18 cellular contexts compared by ENCODE assay signal in the genomic region with DNA sequence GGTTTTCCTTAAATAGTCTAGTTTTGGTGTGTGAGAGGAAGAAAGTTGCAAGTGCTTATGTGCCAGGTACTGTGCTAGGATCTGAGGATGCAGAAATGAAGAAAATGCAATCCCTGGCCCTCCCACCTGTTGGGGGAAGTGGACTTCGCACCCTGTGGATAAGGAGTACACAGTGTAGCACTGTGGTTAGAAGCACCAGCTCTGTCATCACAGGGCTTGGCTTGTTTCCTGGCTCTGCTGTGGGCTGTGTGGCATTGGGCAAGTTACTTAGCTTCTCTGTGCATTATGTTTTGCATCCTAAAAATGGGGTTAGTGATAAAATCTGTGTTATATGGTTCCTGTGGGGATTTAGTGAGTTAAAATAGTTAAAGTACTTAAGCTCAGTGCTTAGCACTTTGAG.
DNase-seq lines count a peak whose midpoint lies in the region; ATAC-seq and TF ChIP-seq lines count a peak whose summit lies in the region.
"Had no signal": no experiment of that assay in that cellular context is flagged by ENCODE, and none has a peak within 500 bp of the region (broad histone marks: within the 10 kb centered on the region; RNA-seq: fewer than 3 reads in every experiment).

No MANE protein-coding gene starts in this region.

- no peaks in the 10 kb centered on the region for H3K27me3 Mint-ChIP-seq in Caco-2 (ENCODE audit: insufficient read depth, unreplicated experiment)
- H3K27me3 Mint-ChIP-seq in T-helper 2 cell treated with Interferon-gamma antibody and Interleukin-4, amounts not matched to agents 5 μg/mL and 100 μg/mL, for 36 hours (ENCODE audit: low read depth): no peaks in the 10 kb centered on the region
- H3K27me3 Mint-ChIP-seq in endothelial cell (ENCODE audit: unreplicated experiment): peaks cover 4% of the 10 kb centered on the region
- no peaks in the 10 kb centered on the region for H3K27me3 Mint-ChIP-seq in stimulated activated memory B cell treated with anti-CD40 and anti-IgM and Interleukin-4, amounts not matched to agents 10 μg/mL and 1 μg/mL and 100 μg/mL, for 72 hours

- H3K9me3 ChIP-seq in Caco-2 (no peaks in the 10 kb centered on the region), MG63 (no peaks in the 10 kb centered on the region)
- H3K9me3 ChIP-seq: BE2C, prostate gland, SJSA1 had no signal

- no TSS peak for BruUV-seq in Caco-2 (replicated peaks; lab: Mats Ljungman, UMichigan)

- peaks cover 9% of the 10 kb centered on the region for H3K36me3 Mint-ChIP-seq in Caco-2 (ENCODE audit: insufficient read depth, unreplicated experiment)
- H3K36me3 Mint-ChIP-seq in T-helper 2 cell treated with Interferon-gamma antibody and Interleukin-4, amounts not matched to agents 5 μg/mL and 100 μg/mL, for 36 hours (ENCODE audit: low read depth): no peaks in the 10 kb centered on the region
- no peaks in the 10 kb centered on the region for H3K36me3 Mint-ChIP-seq in endothelial cell (ENCODE audit: low read depth, unreplicated experiment)
- peaks cover 26% of the 10 kb centered on the region for H3K36me3 Mint-ChIP-seq in stimulated activated memory B cell treated with anti-CD40 and anti-IgM and Interleukin-4, amounts not matched to agents 10 μg/mL and 1 μg/mL and 100 μg/mL, for 72 hours

- POLR2A ChIA-PET in Caco-2 (lab: Charles Lee): no interaction called here

- CTCF ChIA-PET in Caco-2 (lab: Charles Lee): interaction anchor here (1.1 to 3.1 kb wide), 2 partner anchors 91 to 548 kb away, joined by 4 to 13 read pairs; a partner anchor contains a TSS

- H3K27ac Mint-ChIP-seq in Caco-2 (ENCODE audit: unreplicated experiment) (peak overlapping the region; percentile 2), endothelial cell (ENCODE audit: unreplicated experiment) (no peak overlapping the region)
- peak overlapping the region; percentile 47 for H3K27ac Mint-ChIP-seq in T-helper 2 cell treated with Interferon-gamma antibody and Interleukin-4, amounts not matched to agents 5 μg/mL and 100 μg/mL, for 36 hours
- peak overlapping the region; percentile 36 for H3K27ac Mint-ChIP-seq in stimulated activated memory B cell treated with anti-CD40 and anti-IgM and Interleukin-4, amounts not matched to agents 10 μg/mL and 1 μg/mL and 100 μg/mL, for 72 hours

- no peak overlapping the region for H3K4me3 ChIP-seq in Caco-2 (ENCODE audit: low read depth, low read length)
- no peak overlapping the region for H3K4me3 ChIP-seq in MG63
- H3K4me3 ChIP-seq: prostate gland, SJSA1 had no signal

- H3K27me3 ChIP-seq in Caco-2 (replicated peaks; ENCODE audit: control insufficient read depth, insufficient read depth, low read length): no peaks in the 10 kb centered on the region
- H3K27me3 ChIP-seq in MG63: no peaks in the 10 kb centered on the region
- H3K27me3 ChIP-seq: BE2C, brain microvascular endothelial cell, SJSA1 had no signal

- H3K36me3 ChIP-seq in Caco-2 (ENCODE audit: control insufficient read depth, insufficient read depth, low read length): no peaks in the 10 kb centered on the region
- no peaks in the 10 kb centered on the region for H3K36me3 ChIP-seq in MG63
- H3K36me3 ChIP-seq: BE2C, brain microvascular endothelial cell, prostate gland, SJSA1 had no signal

- no peak for TF ChIP-seq CTCF in Caco-2 (IDR thresholded peaks at IDR 0.05; ENCODE audit: insufficient read depth in 1 of 2, low read depth in 1 of 2, low read length in 1 of 2, severe bottlenecking in 1 of 2, unreplicated experiment in 1 of 2)
- TF ChIP-seq CTCF in endothelial cell (IDR thresholded peaks at IDR 0.05; ENCODE audit: unreplicated experiment): no peak

- peak in 1 of 2 experiments; percentile 46 for DNase-seq in Caco-2
- no peak for DNase-seq in T-helper 2 cell treated with Interferon-gamma antibody and Interleukin-4, amounts not matched to agents 5 μg/mL and 100 μg/mL, for 36 hours (ENCODE audit: low spot score)
- DNase-seq in endothelial cell (ENCODE audit: low spot score): no peak
- no peak for DNase-seq in NK-92 (lab: John Stamatoyannopoulos, UW; ENCODE audit: unreplicated experiment)
- DNase-seq in MG63: no peak
- no peak for DNase-seq in NCI-H1105 (lab: John Stamatoyannopoulos, UW)
- DNase-seq in D341Med (ENCODE audit: low spot score): no peak
- DNase-seq: activated CD4-positive, alpha-beta T cell treated with anti-CD3 and anti-CD28 coated beads, Interleukin-2, amount 50 U/mL, for 4 hours; activated effector memory CD4-positive, alpha-beta T cell treated with Interleukin-2 at 50 U/mL for 16 hours; BE2C; brain microvascular endothelial cell; hippocampal formation; NCI-H1436; NCI-H2227 treated with DMSO at 0.1 percent for 48 hours; stimulated activated CD4-positive, alpha-beta T cell treated with anti-CD3 and anti-CD28 coated beads, Interleukin-12 subunit alpha, Interleukin-12 subunit beta, amount 100 ng/mL, for 4 hours had no signal

- intact Hi-C loops in Caco-2 (cut with micrococcal nuclease; ENCODE audit: unreplicated experiment): loop anchor here (1.0 to 10.0 kb wide), 2 partner anchors 267 to 547 kb away; no protein-coding TSS in a partner anchor

- ATAC-seq in stimulated activated memory B cell treated with anti-CD40 and anti-IgM and Interleukin-4, amounts not matched to agents 10 μg/mL and 1 μg/mL and 100 μg/mL, for 72 hours: no peak

- H3K9me3 Mint-ChIP-seq in Caco-2 (ENCODE audit: unreplicated experiment) (no peaks in the 10 kb centered on the region), endothelial cell (ENCODE audit: unreplicated experiment) (no peaks in the 10 kb centered on the region)
- H3K9me3 Mint-ChIP-seq in T-helper 2 cell treated with Interferon-gamma antibody and Interleukin-4, amounts not matched to agents 5 μg/mL and 100 μg/mL, for 36 hours: no peaks in the 10 kb centered on the region
- peaks cover 3% of the 10 kb centered on the region for H3K9me3 Mint-ChIP-seq in stimulated activated memory B cell treated with anti-CD40 and anti-IgM and Interleukin-4, amounts not matched to agents 10 μg/mL and 1 μg/mL and 100 μg/mL, for 72 hours

- H3K4me3 Mint-ChIP-seq in Caco-2 (ENCODE audit: unreplicated experiment) (no peak overlapping the region), endothelial cell (ENCODE audit: unreplicated experiment) (peak overlapping the region; percentile 48)
- no peak overlapping the region for H3K4me3 Mint-ChIP-seq in T-helper 2 cell treated with Interferon-gamma antibody and Interleukin-4, amounts not matched to agents 5 μg/mL and 100 μg/mL, for 36 hours
- H3K4me3 Mint-ChIP-seq in stimulated activated memory B cell treated with anti-CD40 and anti-IgM and Interleukin-4, amounts not matched to agents 10 μg/mL and 1 μg/mL and 100 μg/mL, for 72 hours: no peak overlapping the region

- H3K4me1 Mint-ChIP-seq in Caco-2 (ENCODE audit: low read depth, unreplicated experiment): peaks cover 15% of the 10 kb centered on the region
- peaks cover 30% of the 10 kb centered on the region for H3K4me1 Mint-ChIP-seq in T-helper 2 cell treated with Interferon-gamma antibody and Interleukin-4, amounts not matched to agents 5 μg/mL and 100 μg/mL, for 36 hours (ENCODE audit: low read depth)
- peaks cover 13% of the 10 kb centered on the region for H3K4me1 Mint-ChIP-seq in endothelial cell (ENCODE audit: unreplicated experiment)
- peaks cover 43% of the 10 kb centered on the region for H3K4me1 Mint-ChIP-seq in stimulated activated memory B cell treated with anti-CD40 and anti-IgM and Interleukin-4, amounts not matched to agents 10 μg/mL and 1 μg/mL and 100 μg/mL, for 72 hours

- peaks cover 6% of the 10 kb centered on the region; the same call in 1 of the 2 replicates for H3K4me1 ChIP-seq in Caco-2
- H3K4me1 ChIP-seq: prostate gland, SJSA1 had no signal
